Comparison of ENCODE assay signal across 1 cellular context in the genomic region with DNA sequence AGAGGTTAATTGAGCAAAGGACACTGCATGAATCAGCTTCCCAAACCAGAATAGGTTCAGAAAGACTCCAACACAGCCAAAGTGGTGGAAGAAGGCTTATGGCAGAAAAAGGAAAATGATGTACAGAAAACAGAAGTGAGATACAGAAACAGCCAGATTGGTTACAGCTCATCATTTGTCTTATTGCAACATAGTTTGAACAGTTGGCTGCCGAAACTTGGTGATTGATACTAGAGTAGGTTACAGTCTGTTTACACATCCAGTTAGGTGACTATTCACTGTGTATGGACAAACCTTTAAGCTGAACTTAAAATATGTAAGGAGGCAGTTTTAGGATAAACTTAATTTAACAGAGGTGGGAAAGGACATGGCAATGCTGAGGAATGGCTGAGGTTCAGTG.
TF ChIP-seq lines count a peak whose summit lies in the region.

No MANE protein-coding gene starts in this region.

TF ChIP-seq in HepG2, 621 proteins besides CTCF, POLR2A, EP300 and RAD21:
- TF ChIP-seq CEBPB (IDR thresholded peaks at IDR 0.05; ENCODE audit: borderline replicate concordance, low read depth, low read length) (peak; percentile 90), FOXA3 (CRISPR knock-in tag; IDR thresholded peaks at IDR 0.05) (0 out of 2 replicates have a peak, but pooled peaks have one; percentile 16), CEBPG (CRISPR knock-in tag; IDR thresholded peaks at IDR 0.05) (peak; percentile 59), ZNF777 (CRISPR knock-in tag; IDR thresholded peaks at IDR 0.05) (no peak), ZNF253 (CRISPR knock-in tag; IDR thresholded peaks at IDR 0.05; ENCODE audit: borderline replicate concordance) (no peak)
TF ChIP-seq in HepG2: peak in this region for 3.
